Comparison of ENCODE assay signal across 1 cellular context in genomic region chr22:20641919-20642579, GRCh38.
TF ChIP-seq lines count a peak whose summit lies in the region.

No MANE protein-coding gene starts in this region.

TF ChIP-seq in GM23338, 12 proteins besides CTCF, POLR2A, EP300 and RAD21 (continued from another document):
- no peak for TF ChIP-seq ZNF462 (CRISPR knock-in tag; IDR thresholded peaks at IDR 0.05)
- no peak for TF ChIP-seq CREB1 (CRISPR knock-in tag; IDR thresholded peaks at IDR 0.05; ENCODE audit: low read depth)
- TF ChIP-seq ZNF114 (CRISPR knock-in tag; IDR thresholded peaks at IDR 0.05) = no peak
- no peak for TF ChIP-seq POLR2AphosphoS5 (IDR thresholded peaks at IDR 0.05; ENCODE audit: low read depth)
- no peak for TF ChIP-seq STAT1 (IDR thresholded peaks at IDR 0.05; ENCODE audit: unreplicated experiment)
